ENCODE assay signal across 8 cellular contexts in the genomic region with DNA sequence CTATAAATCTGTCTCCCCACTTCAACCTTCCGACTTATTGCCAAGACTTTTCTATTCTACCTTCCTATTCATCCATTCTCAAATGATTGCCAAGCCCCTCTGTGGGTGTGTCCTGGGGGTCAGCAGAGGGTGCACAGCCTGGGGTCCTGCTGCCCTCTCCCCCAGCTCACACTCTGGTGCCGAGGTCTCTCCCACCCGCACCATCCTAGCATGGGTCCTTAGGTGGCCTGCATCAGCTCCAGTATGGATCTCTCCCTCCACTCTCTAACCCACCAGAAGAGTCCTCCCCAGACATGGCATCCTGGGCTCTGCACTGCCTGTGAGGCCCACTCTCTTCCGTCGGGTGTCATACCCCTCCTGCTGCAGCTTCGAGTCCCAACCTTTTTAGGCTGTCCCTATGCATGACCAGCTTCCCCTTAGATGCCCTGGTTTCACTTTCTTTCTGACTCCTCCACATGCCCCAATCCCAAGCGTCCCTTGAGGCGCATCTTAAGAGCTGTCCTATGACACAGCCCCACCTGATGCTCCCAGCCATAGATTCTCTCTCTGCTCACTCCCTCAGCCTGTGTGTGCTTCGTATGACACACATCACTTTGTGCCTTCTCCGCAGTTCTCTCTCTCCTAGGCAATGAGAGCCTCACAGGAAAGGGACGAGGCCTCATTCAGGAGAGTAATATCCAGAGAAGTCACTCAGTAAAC. TPM values are rescaled to one million over a fixed set of nuclear protein-coding genes. Genes with fewer than 3 reads are reported as not detected.
A peak's percentile ranks its signal among the peaks of the same experiment; 100 is the strongest.
DNase-seq lines count a peak whose midpoint lies in the region; ATAC-seq and TF ChIP-seq lines count a peak whose summit lies in the region.

No MANE protein-coding gene starts in this region.

- H3K9me2 ChIP-seq in hepatocyte (replicated peaks; ENCODE audit: insufficient read depth): no peaks in the 10 kb centered on the region

- H3K4me3 Mint-ChIP-seq in activated naive CD4-positive, alpha-beta T cell treated with anti-CD3 and anti-CD28 coated beads, Interleukin-2, amount 50 U/mL, for 24 hours: no peak overlapping the region

- intact Hi-C loops in heart right ventricle (cut with DNase I) (no loop called here), transverse colon (cut with DNase I; ENCODE audit: low total_unique reads) (no loop called here)

- H3K36me3 ChIP-seq in RWPE2 (ENCODE audit: low read depth): peaks cover 56% of the 10 kb centered on the region
- H3K36me3 ChIP-seq in heart right ventricle: peaks cover 0 to 100% (median 54%) of the 10 kb centered on the region in 9 donors
- H3K36me3 ChIP-seq in transverse colon: peaks cover 0 to 26% (median 12%) of the 10 kb centered on the region in 4 donors
- H3K36me3 ChIP-seq in tibial nerve: peaks cover 3 to 78% (median 22%) of the 10 kb centered on the region in 3 donors
- no peaks in the 10 kb centered on the region for H3K36me3 ChIP-seq in hepatocyte (replicated peaks; ENCODE audit: insufficient read depth, low read depth)

- H3K36me3 Mint-ChIP-seq in activated naive CD4-positive, alpha-beta T cell treated with anti-CD3 and anti-CD28 coated beads, Interleukin-2, amount 50 U/mL, for 24 hours: peaks cover 10% of the 10 kb centered on the region

- no peaks in the 10 kb centered on the region for H3K9me3 Mint-ChIP-seq in activated naive CD4-positive, alpha-beta T cell treated with anti-CD3 and anti-CD28 coated beads, Interleukin-2, amount 50 U/mL, for 24 hours

- H2AFZ ChIP-seq in hepatocyte: no peak overlapping the region

- H3K27me3 ChIP-seq in RWPE2 (ENCODE audit: insufficient read depth, poor library complexity, severe bottlenecking): no peaks in the 10 kb centered on the region
- no peaks in the 10 kb centered on the region for H3K27me3 ChIP-seq in heart right ventricle
- H3K27me3 ChIP-seq in transverse colon: no peaks in the 10 kb centered on the region
- H3K27me3 ChIP-seq in tibial nerve: no peaks in the 10 kb centered on the region
- no peaks in the 10 kb centered on the region for H3K27me3 ChIP-seq in hepatocyte

- H3K4me3 ChIP-seq in RWPE2 (ENCODE audit: severe bottlenecking): no peak overlapping the region
- H3K4me3 ChIP-seq in heart right ventricle: no peak overlapping the region
- no peak overlapping the region for H3K4me3 ChIP-seq in transverse colon
- H3K4me3 ChIP-seq in tibial nerve: no peak overlapping the region
- H3K4me3 ChIP-seq in hepatocyte: no peak overlapping the region

- H3K27ac Mint-ChIP-seq in activated naive CD4-positive, alpha-beta T cell treated with anti-CD3 and anti-CD28 coated beads, Interleukin-2, amount 50 U/mL, for 24 hours: peak overlapping the region; percentile 80

- H3K79me2 ChIP-seq in hepatocyte: no peaks in the 10 kb centered on the region

- H3K27me3 Mint-ChIP-seq in activated naive CD4-positive, alpha-beta T cell treated with anti-CD3 and anti-CD28 coated beads, Interleukin-2, amount 50 U/mL, for 24 hours: no peaks in the 10 kb centered on the region

- no peak for TF ChIP-seq POLR2A in transverse colon (IDR thresholded peaks at IDR 0.05)
- TF ChIP-seq POLR2A in tibial nerve (IDR thresholded peaks at IDR 0.05): no peak

- H3K9me3 ChIP-seq in RWPE2 (ENCODE audit: severe bottlenecking) (no peaks in the 10 kb centered on the region), heart right ventricle (no peaks in the 10 kb centered on the region), transverse colon (no peaks in the 10 kb centered on the region), tibial nerve (no peaks in the 10 kb centered on the region), hepatocyte (ENCODE audit: low read depth) (no peaks in the 10 kb centered on the region)

- H3K27ac ChIP-seq in RWPE2 (ENCODE audit: poor library complexity, severe bottlenecking) (peak overlapping the region; percentile 62), heart right ventricle (peak overlapping the region in 9 of 10 donors; percentile 65 to 83 (median 73)), transverse colon (peak overlapping the region in 3 of 4 donors; percentile 23 to 28 (median 26)), tibial nerve (peak overlapping the region in 1 of 4 donors; percentile 37), hepatocyte (no peak overlapping the region)

- no peak overlapping the region for H3K4me2 ChIP-seq in hepatocyte

- H4K20me1 ChIP-seq in hepatocyte (ENCODE audit: insufficient read depth, poor library complexity, severe bottlenecking): no peaks in the 10 kb centered on the region

- in situ Hi-C loops in transverse colon (cut with MboI; ENCODE audit: low pct_ligation_motif_present in 1 of 4, low pct_unique_long_range_greater_than_20kb in 1 of 4, low sequenced_read_pairs in 3 of 4): no loop called here

- TF ChIP-seq EP300 in transverse colon (IDR thresholded peaks at IDR 0.05; ENCODE audit: low read depth) (no peak), tibial nerve (IDR thresholded peaks at IDR 0.05) (no peak)

- peaks cover 6% of the 10 kb centered on the region for H3K4me1 ChIP-seq in RWPE2 (ENCODE audit: insufficient read depth, poor library complexity, severe bottlenecking)
- H3K4me1 ChIP-seq in heart right ventricle: peaks cover 3 to 61% (median 54%) of the 10 kb centered on the region in 9 donors
- H3K4me1 ChIP-seq in transverse colon: peaks cover 14 to 34% (median 24%) of the 10 kb centered on the region in 4 donors
- peaks cover 0 to 28% (median 10%) of the 10 kb centered on the region in 4 donors for H3K4me1 ChIP-seq in tibial nerve
- peaks cover 27% of the 10 kb centered on the region for H3K4me1 ChIP-seq in hepatocyte (ENCODE audit: insufficient read depth)

- no peak for TF ChIP-seq CTCF in RWPE2 (IDR thresholded peaks at IDR 0.05; ENCODE audit: poor library complexity, severe bottlenecking)
- TF ChIP-seq CTCF in heart right ventricle (IDR thresholded peaks at IDR 0.05): no peak
- TF ChIP-seq CTCF in transverse colon (IDR thresholded peaks at IDR 0.05): no peak
- TF ChIP-seq CTCF in tibial nerve (IDR thresholded peaks at IDR 0.05): no peak
- TF ChIP-seq CTCF in hepatocyte (IDR thresholded peaks at IDR 0.05; ENCODE audit: poor library complexity): no peak

- 78 to 84% methylated on average over 11 of the region's 11 CpGs for WGBS in heart right ventricle, 2 donors
- 83 to 90% methylated on average over 1 to 11 of the region's 11 CpGs for WGBS in transverse colon (ENCODE audit: low coverage in 1 of 2), 2 donors
- WGBS in tibial nerve, 2 donors: 84 to 89% methylated on average over 11 of the region's 11 CpGs
- 98% methylated on average over 11 of the region's 11 CpGs for WGBS in hepatocyte (ENCODE audit: low lambda C conversion rate, missing lambda C conversion rate)

- H3K4me1 Mint-ChIP-seq in activated naive CD4-positive, alpha-beta T cell treated with anti-CD3 and anti-CD28 coated beads, Interleukin-2, amount 50 U/mL, for 24 hours: peaks cover 14% of the 10 kb centered on the region

- DNase-seq in activated naive CD4-positive, alpha-beta T cell treated with Interleukin-2 at 50 U/mL for 16 hours: no peak
- no peak for DNase-seq in RWPE2 (ENCODE audit: low spot score)
- DNase-seq in heart right ventricle: no peak
- no peak for DNase-seq in transverse colon
- DNase-seq in tibial nerve (ENCODE audit: low spot score in 2 of 2): no peak
- DNase-seq in T1000 (lab: John Stamatoyannopoulos, UW): no peak
- DNase-seq in hepatocyte (ENCODE audit: low spot score): no peak

- ATAC-seq in RWPE2 (ENCODE audit: low read depth) (peak; percentile 5; the same call in 1 of the 3 replicates), heart right ventricle (peak in 7 of 8 donors; percentile 10 to 63 (median 23))

RNA-seq across cellular contexts. Expression of a gene that starts 43.9 kb away (rescaled TPM):
- 10 to 100 TPM; 31.7 to 44.9 (median 40.1) TPM for total RNA-seq in heart right ventricle
- polyA plus RNA-seq in heart right ventricle: 10 to 100 TPM; 17.8 to 21.5 TPM
- 10 to 100 TPM; 25.3 to 64.0 (median 44.0) TPM for total RNA-seq in transverse colon
- 10 to 100 TPM; 39.8 to 62.9 (median 55.5) TPM for total RNA-seq in tibial nerve
- 20.8 and 22.4 TPM in 2 replicates for total RNA-seq in hepatocyte
- polyA plus RNA-seq in hepatocyte: 21.5 and 21.9 TPM in 2 replicates

RNA-seq across cellular contexts. Expression of a gene that starts 46.9 kb away (rescaled TPM):
- total RNA-seq in heart right ventricle (10 to 100 TPM; 15.3 to 29.0 (median 18.6) TPM), transverse colon (100 to 1,000 TPM in 3 of 4 donors, 10 to 100 TPM in 1; 96.1 to 189 (median 115) TPM), tibial nerve (10 to 100 TPM; 38.5 to 69.0 (median 51.7) TPM), hepatocyte (49.7 and 55.3 TPM in 2 replicates)
- polyA plus RNA-seq in heart right ventricle (10 to 100 TPM; 14.0 to 25.7 TPM), hepatocyte (13.2 and 14.3 TPM in 2 replicates)

RNA-seq across cellular contexts. Expression of a gene that starts 52.2 kb away (rescaled TPM):
- 10 to 100 TPM in 4 of 10 donors, 1 to 10 TPM in 6; 7.0 to 14.1 (median 9.1) TPM for total RNA-seq in heart right ventricle
- 10 to 100 TPM in 1 of 2 donors, 1 to 10 TPM in 1; 7.3 to 13.2 TPM for polyA plus RNA-seq in heart right ventricle
- total RNA-seq in transverse colon: 10 to 100 TPM; 27.5 to 54.7 (median 30.7) TPM
- 10 to 100 TPM; 11.4 to 39.6 (median 21.1) TPM for total RNA-seq in tibial nerve
- 7.7 and 8.0 TPM in 2 replicates for total RNA-seq in hepatocyte
- polyA plus RNA-seq in hepatocyte: 5.5 and 7.9 TPM in 2 replicates
